In genomic region chr14:55348766-55349453, GRCh38 we compare ENCODE assay signal across 11 cellular contexts.
DNase-seq lines count a peak whose midpoint lies in the region; ATAC-seq and TF ChIP-seq lines count a peak whose summit lies in the region.
"Had no signal": no experiment of that assay in that cellular context is flagged by ENCODE, and none has a peak within 500 bp of the region (broad histone marks: within the 10 kb centered on the region; RNA-seq: fewer than 3 reads in every experiment).

No MANE protein-coding gene starts in this region.

- no peak overlapping the region for H3K27ac ChIP-seq in CD8-positive, alpha-beta memory T cell (ENCODE audit: low read depth, low read length)
- H3K27ac ChIP-seq in heart right ventricle = no peak overlapping the region
- H3K27ac ChIP-seq: neutrophil had no signal

- H3K4me3 Mint-ChIP-seq in CD8-positive, alpha-beta memory T cell = peak overlapping the region in 2 of 7 donors; percentile 12 to 47
- H3K4me3 Mint-ChIP-seq: H9 had no signal

- TF ChIP-seq CTCF in GM20000 (IDR thresholded peaks at IDR 0.05; ENCODE audit: extremely low read depth, missing control alignments) = no peak
- TF ChIP-seq CTCF in heart right ventricle (IDR thresholded peaks at IDR 0.05) = no peak

- peaks cover 0 to 35% (median 11%) of the 10 kb centered on the region in 3 donors for H3K36me3 Mint-ChIP-seq in CD8-positive, alpha-beta memory T cell

- H3K4me3 ChIP-seq in CD8-positive, alpha-beta memory T cell (ENCODE audit: low read length) = no peak overlapping the region
- no peak overlapping the region for H3K4me3 ChIP-seq in heart right ventricle

- no peaks in the 10 kb centered on the region for H3K9me3 ChIP-seq in CD8-positive, alpha-beta memory T cell (ENCODE audit: low read length)
- no peaks in the 10 kb centered on the region for H3K9me3 ChIP-seq in heart right ventricle
- H3K9me3 ChIP-seq: neutrophil had no signal

- H3K4me1 ChIP-seq in CD8-positive, alpha-beta memory T cell (ENCODE audit: insufficient read depth, low read length) = peaks cover 9% of the 10 kb centered on the region
- H3K4me1 ChIP-seq in heart right ventricle = peaks cover 0 to 49% (median 21%) of the 10 kb centered on the region in 9 donors

- ATAC-seq in GM19395 (IDR thresholded peaks at IDR 0.05; ENCODE audit: unreplicated experiment) (peak; percentile 80), left colon (peak; percentile 11), heart right ventricle (no peak)

- POLR2A ChIA-PET in CD8-positive, alpha-beta memory T cell (lab: Charles Lee) = interaction anchor here (0.5 kb wide), 1 partner anchor 81 kb away, joined by 4 read pairs; no protein-coding TSS in a partner anchor

- no peaks in the 10 kb centered on the region for H3K9me3 Mint-ChIP-seq in CD8-positive, alpha-beta memory T cell
- H3K9me3 Mint-ChIP-seq: H9 had no signal

- peak overlapping the region; percentile 29 to 85 (median 64) for H3K27ac Mint-ChIP-seq in CD8-positive, alpha-beta memory T cell

- intact Hi-C loops in left colon (cut with DNase I, micrococcal nuclease) = no loop called here
- intact Hi-C loops in heart right ventricle (cut with DNase I) = loop anchor here in 1 of 10 donors (5.0 kb wide), 1 partner anchor 37 kb away; no protein-coding TSS in a partner anchor

- H3K4me1 Mint-ChIP-seq in CD8-positive, alpha-beta memory T cell = peaks cover 50 to 64% (median 62%) of the 10 kb centered on the region in 3 donors

- CTCF ChIA-PET in CD8-positive, alpha-beta memory T cell (lab: Charles Lee) = interaction anchor here (1.2 kb wide), 1 partner anchor 17 kb away, joined by 3 read pairs; no protein-coding TSS in a partner anchor

- WGBS in heart right ventricle, 2 donors = 57 to 59% methylated on average over 4 of the region's 4 CpGs

- H3K36me3 ChIP-seq in CD8-positive, alpha-beta memory T cell (ENCODE audit: insufficient read depth, low read length) = peaks cover 16% of the 10 kb centered on the region
- peaks cover 0 to 39% (median 26%) of the 10 kb centered on the region in 9 donors for H3K36me3 ChIP-seq in heart right ventricle

- H3K27me3 ChIP-seq in CD8-positive, alpha-beta memory T cell (ENCODE audit: insufficient read depth, low read length, poor library complexity, severe bottlenecking) = no peaks in the 10 kb centered on the region
- H3K27me3 ChIP-seq in heart right ventricle = no peaks in the 10 kb centered on the region
- H3K27me3 ChIP-seq: neutrophil had no signal

- DNase-seq in CD8-positive, alpha-beta memory T cell = no peak
- DNase-seq in NCI-H69 (lab: John Stamatoyannopoulos, UW) (peak; percentile 81), left colon (no peak), GM20000 (ENCODE audit: low spot score) (no peak), heart right ventricle (no peak), DMS79 treated with DMSO at 0.1 percent for 48 hours (lab: John Stamatoyannopoulos, UW) (no peak)
- DNase-seq in activated CD8-positive, alpha-beta memory T cell treated with anti-CD3 and anti-CD28 coated beads, Interleukin-2, amount 50 U/mL, for 48 hours = no peak
- DNase-seq: H9, NCI-H526 had no signal

- no peaks in the 10 kb centered on the region for H3K27me3 Mint-ChIP-seq in CD8-positive, alpha-beta memory T cell

Comparison
In these comparisons a context has a peak if more than half of its experiments do, and no peak if none do; other contexts are left out.
1. ATAC-seq: peak in GM19395 (single experiment) and left colon (single experiment); none in heart right ventricle (0 of 8).